8 cellular contexts compared by ENCODE assay signal in genomic region chr17:50865060-50865867, GRCh38. TPM values are rescaled to one million over a fixed set of nuclear protein-coding genes. Genes with fewer than 3 reads are reported as not detected.
DNase-seq lines count a peak whose midpoint lies in the region; ATAC-seq and TF ChIP-seq lines count a peak whose summit lies in the region.

No MANE protein-coding gene starts in this region.

- H3K79me1 ChIP-seq in neuronal stem cell (ENCODE audit: low read depth, low read length): peaks cover 5% of the 10 kb centered on the region

- peak overlapping the region; percentile 62 for H3K23ac ChIP-seq in neuronal stem cell (ENCODE audit: low read depth, low read length, poor library complexity)

- TF ChIP-seq POLR2A in transverse colon (IDR thresholded peaks at IDR 0.05): peak; percentile 58

- peak overlapping the region; percentile 86 for H3K4ac ChIP-seq in neuronal stem cell (ENCODE audit: low read length)

- peak overlapping the region; percentile 67 for H3K4me2 ChIP-seq in neuronal stem cell (ENCODE audit: insufficient read depth, low read length, poor library complexity, severe bottlenecking)

- H3K9ac ChIP-seq in neuronal stem cell (ENCODE audit: low read depth, low read length, poor library complexity): peak overlapping the region; percentile 99

- no peaks in the 10 kb centered on the region for H3K4me1 ChIP-seq in BE2C
- H3K4me1 ChIP-seq in neuronal stem cell (ENCODE audit: control insufficient read depth in 2 of 2, insufficient read depth in 1 of 2, low read depth in 1 of 2, low read length in 2 of 2): peaks cover 5 to 6% of the 10 kb centered on the region in 2 donors
- peaks cover 3 to 56% (median 36%) of the 10 kb centered on the region in 4 donors for H3K4me1 ChIP-seq in transverse colon

- peak; percentile 10 for ATAC-seq in GM19395 (IDR thresholded peaks at IDR 0.05; ENCODE audit: unreplicated experiment)
- ATAC-seq in HG03571 (IDR thresholded peaks at IDR 0.05; ENCODE audit: unreplicated experiment): peak; percentile 12

- in situ Hi-C loops in transverse colon (cut with MboI; ENCODE audit: low pct_ligation_motif_present in 1 of 4, low pct_unique_long_range_greater_than_20kb in 1 of 4, low sequenced_read_pairs in 3 of 4): loop anchor here in 2 of 4 donors (25.0 kb wide), 1 partner anchor 297 kb away; the partner anchor contains the start of genes NME1 (in 2 of the 2) and NME2 (in 2 of the 2)

- H3K27me3 ChIP-seq in BE2C (no peaks in the 10 kb centered on the region), neuronal stem cell (ENCODE audit: control insufficient read depth in 3 of 3, insufficient read depth in 3 of 3, low read depth in 1 of 3, low read length in 3 of 3) (no peaks in the 10 kb centered on the region), transverse colon (no peaks in the 10 kb centered on the region)

- H3K4me3 ChIP-seq in BE2C (ENCODE audit: low read depth, low read length) (peak overlapping the region; percentile 78), neuronal stem cell (ENCODE audit: low read length in 2 of 2) (peak overlapping the region; percentile 60 to 94), transverse colon (peak overlapping the region; percentile 13 to 100 (median 95))

- H2AFZ ChIP-seq in neuronal stem cell (ENCODE audit: low read length): peak overlapping the region; percentile 50

- TF ChIP-seq CTCF in BE2C (IDR thresholded peaks at IDR 0.05; ENCODE audit: low read depth, low read length) (no peak), transverse colon (IDR thresholded peaks at IDR 0.05) (no peak)

- H4K91ac ChIP-seq in neuronal stem cell (ENCODE audit: low read depth, low read length, poor library complexity): no peak overlapping the region

- no CpG with 5 or more reads among the region's 50 CpGs for WGBS in neuronal stem cell (ENCODE audit: extremely low coverage in 2 of 2, insufficient read length in 2 of 2, insufficient replicate concordance in 1 of 2), 2 donors
- 0 to 1% methylated on average over 12 to 43 of the region's 50 CpGs for WGBS in transverse colon (ENCODE audit: low coverage in 1 of 2), 2 donors

- peak overlapping the region; percentile 100 for H3K18ac ChIP-seq in neuronal stem cell (ENCODE audit: low read length)

- intact Hi-C loops in transverse colon (cut with DNase I; ENCODE audit: low total_unique reads): loop anchor here (5.0 kb wide), 1 partner anchor 37 kb away; no protein-coding TSS in a partner anchor

- H2BK120ac ChIP-seq in neuronal stem cell (ENCODE audit: low read depth, low read length): no peak overlapping the region

- peak overlapping the region; percentile 97 for H2BK5ac ChIP-seq in neuronal stem cell (ENCODE audit: low read length)

- H2BK15ac ChIP-seq in neuronal stem cell (ENCODE audit: low read length): no peak overlapping the region

- DNase-seq in BE2C (peak; percentile 31), activated gamma-delta T cell treated with Interleukin-2 at 50 U/mL for 16 hours (peak; percentile 40), germinal center (ENCODE audit: low spot score) (peak; percentile 36), neuronal stem cell (ENCODE audit: low spot score) (peak; percentile 50), transverse colon (peak; percentile 53)

- no peak overlapping the region for H2BK12ac ChIP-seq in neuronal stem cell (ENCODE audit: low read length)

- H2AK5ac ChIP-seq in neuronal stem cell (ENCODE audit: low read depth, low read length): peak overlapping the region; percentile 65

- H3K27ac ChIP-seq in neuronal stem cell (replicated peaks; ENCODE audit: low read length) (peak overlapping the region; percentile 82), transverse colon (peak overlapping the region; percentile 98 to 100 (median 99))

- H3K36me3 ChIP-seq in BE2C (peaks cover 24% of the 10 kb centered on the region), neuronal stem cell (replicated peaks in 1 of 2; ENCODE audit: control insufficient read depth in 2 of 2, insufficient read depth in 2 of 2, low read length in 2 of 2) (peaks cover 8 to 34% of the 10 kb centered on the region in 2 donors), transverse colon (peaks cover 0 to 20% (median 0%) of the 10 kb centered on the region in 4 donors)

- peak overlapping the region; percentile 99 for H3K14ac ChIP-seq in neuronal stem cell (ENCODE audit: low read length)

- H3K9me3 ChIP-seq in BE2C (no peaks in the 10 kb centered on the region), neuronal stem cell (replicated peaks in 1 of 2; ENCODE audit: control insufficient read depth in 2 of 2, insufficient read depth in 1 of 2, low read depth in 1 of 2, low read length in 2 of 2) (no peaks in the 10 kb centered on the region), transverse colon (no peaks in the 10 kb centered on the region)

- TF ChIP-seq EP300 in transverse colon (IDR thresholded peaks at IDR 0.05; ENCODE audit: low read depth): no peak

- H4K8ac ChIP-seq in neuronal stem cell (ENCODE audit: low read depth, low read length): no peak overlapping the region

TF ChIP-seq in PFSK-1, 5 proteins besides CTCF, POLR2A, EP300 and RAD21:
- TF ChIP-seq TAF1 (IDR thresholded peaks at IDR 0.05; ENCODE audit: borderline replicate concordance, insufficient read depth, low read length): peak; percentile 59; the same call in 1 of the 2 replicates
- TF ChIP-seq FOXP2 (optimal IDR thresholded peaks at IDR 0.05; ENCODE audit: borderline replicate concordance, extremely low read depth, extremely low read length, insufficient read depth): no peak
- 0 out of 2 replicates have a peak, but pooled peaks have one; percentile 36 for TF ChIP-seq POLR2AphosphoS5 (IDR thresholded peaks at IDR 0.05; ENCODE audit: low read depth, low read length)
- TF ChIP-seq SIN3A (IDR thresholded peaks at IDR 0.05; ENCODE audit: borderline replicate concordance, insufficient read depth, low read length): peak; percentile 76; the same call in 1 of the 2 replicates
- TF ChIP-seq, protein P1, sequence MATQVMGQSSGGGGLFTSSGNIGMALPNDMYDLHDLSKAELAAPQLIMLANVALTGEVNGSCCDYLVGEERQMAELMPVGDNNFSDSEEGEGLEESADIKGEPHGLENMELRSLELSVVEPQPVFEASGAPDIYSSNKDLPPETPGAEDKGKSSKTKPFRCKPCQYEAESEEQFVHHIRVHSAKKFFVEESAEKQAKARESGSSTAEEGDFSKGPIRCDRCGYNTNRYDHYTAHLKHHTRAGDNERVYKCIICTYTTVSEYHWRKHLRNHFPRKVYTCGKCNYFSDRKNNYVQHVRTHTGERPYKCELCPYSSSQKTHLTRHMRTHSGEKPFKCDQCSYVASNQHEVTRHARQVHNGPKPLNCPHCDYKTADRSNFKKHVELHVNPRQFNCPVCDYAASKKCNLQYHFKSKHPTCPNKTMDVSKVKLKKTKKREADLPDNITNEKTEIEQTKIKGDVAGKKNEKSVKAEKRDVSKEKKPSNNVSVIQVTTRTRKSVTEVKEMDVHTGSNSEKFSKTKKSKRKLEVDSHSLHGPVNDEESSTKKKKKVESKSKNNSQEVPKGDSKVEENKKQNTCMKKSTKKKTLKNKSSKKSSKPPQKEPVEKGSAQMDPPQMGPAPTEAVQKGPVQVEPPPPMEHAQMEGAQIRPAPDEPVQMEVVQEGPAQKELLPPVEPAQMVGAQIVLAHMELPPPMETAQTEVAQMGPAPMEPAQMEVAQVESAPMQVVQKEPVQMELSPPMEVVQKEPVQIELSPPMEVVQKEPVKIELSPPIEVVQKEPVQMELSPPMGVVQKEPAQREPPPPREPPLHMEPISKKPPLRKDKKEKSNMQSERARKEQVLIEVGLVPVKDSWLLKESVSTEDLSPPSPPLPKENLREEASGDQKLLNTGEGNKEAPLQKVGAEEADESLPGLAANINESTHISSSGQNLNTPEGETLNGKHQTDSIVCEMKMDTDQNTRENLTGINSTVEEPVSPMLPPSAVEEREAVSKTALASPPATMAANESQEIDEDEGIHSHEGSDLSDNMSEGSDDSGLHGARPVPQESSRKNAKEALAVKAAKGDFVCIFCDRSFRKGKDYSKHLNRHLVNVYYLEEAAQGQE (IDR thresholded peaks at IDR 0.05; ENCODE audit: insufficient read depth in 1 of 2, low read depth in 2 of 2, low read length in 2 of 2): 0 out of 4 replicates have a peak, but pooled peaks of 1 of the 2 experiments have one; percentile 18
TF ChIP-seq in PFSK-1: peak in this region for 4.

RNA-seq across cellular contexts. Expression of gene TOB1, which starts 0.9 kb away (rescaled TPM):
- 55.7 TPM for polyA plus RNA-seq in BE2C (2012; ENCODE audit: insufficient read depth, insufficient read length, low read depth)
- polyA plus RNA-seq in PFSK-1 (2012; ENCODE audit: insufficient read length, low read depth): 15.5 TPM
- 44.9 TPM for polyA plus RNA-seq in neuronal stem cell (2013, experiment 1 of 2)
- polyA plus RNA-seq in neuronal stem cell (2013, experiment 2 of 2): 45.0 TPM
- total RNA-seq in transverse colon: 10 to 100 TPM; 69.1 to 88.3 (median 75.5) TPM

RNA-seq across cellular contexts. Expression of gene WFIKKN2, which starts 29.9 kb away (rescaled TPM):
- polyA plus RNA-seq in BE2C (2012; ENCODE audit: insufficient read depth, insufficient read length, low read depth): 0.32 TPM
- polyA plus RNA-seq in PFSK-1 (2012; ENCODE audit: insufficient read length, low read depth): not detected
- 0.03 TPM for polyA plus RNA-seq in neuronal stem cell (2013, experiment 1 of 2)
- polyA plus RNA-seq in neuronal stem cell (2013, experiment 2 of 2): 0.01 TPM
- total RNA-seq in transverse colon: not detected

Comparison
In these comparisons a context has a peak if more than half of its experiments do, and no peak if none do; other contexts are left out.
1. Peak in every context shown above with its lines: DNase-seq, ATAC-seq, H3K4me3 ChIP-seq and H3K27ac ChIP-seq.